35 cellular contexts compared by ENCODE assay signal in the genomic region with DNA sequence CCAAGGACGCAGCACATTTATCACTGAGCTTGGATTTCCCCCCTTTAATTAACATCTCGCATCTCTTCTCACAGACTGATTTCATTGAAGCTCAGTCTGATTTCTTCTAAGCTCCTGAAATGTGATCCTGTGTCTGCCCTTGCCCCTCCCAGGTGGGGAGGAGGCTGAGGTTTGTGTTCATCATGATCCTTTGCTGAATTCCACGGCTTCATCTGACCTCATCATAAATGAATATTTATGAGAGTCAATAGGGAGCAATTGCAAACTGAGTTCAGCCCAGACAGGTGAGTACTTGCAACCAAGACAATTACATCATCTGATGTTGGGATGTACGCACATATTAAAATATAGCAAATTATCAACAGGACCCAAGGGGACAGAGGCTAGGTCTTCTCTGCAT.
A peak's percentile ranks its signal among the peaks of the same experiment; 100 is the strongest.
DNase-seq lines count a peak whose midpoint lies in the region; ATAC-seq and TF ChIP-seq lines count a peak whose summit lies in the region.
"Had no signal": no experiment of that assay in that cellular context is flagged by ENCODE, and none has a peak within 500 bp of the region (broad histone marks: within the 10 kb centered on the region; RNA-seq: fewer than 3 reads in every experiment).

No MANE protein-coding gene starts in this region.

- no peaks in the 10 kb centered on the region for H3K27me3 ChIP-seq in breast epithelium
- H3K27me3 ChIP-seq: BE2C, MG63, right lobe of liver, uterus had no signal

- POLR2A ChIA-PET in MCF 10A (lab: Yijun Ruan, JAX), result no interaction called here

- TF ChIP-seq CTCF in MCF 10A (IDR thresholded peaks at IDR 0.05; ENCODE audit: unreplicated experiment) (no peak), breast epithelium (IDR thresholded peaks at IDR 0.05) (no peak), Calu3 (IDR thresholded peaks at IDR 0.05; ENCODE audit: unreplicated experiment) (no peak)

- DNase-seq in MCF 10A (ENCODE audit: unreplicated experiment), result peak; percentile 11
- DNase-seq in breast epithelium (ENCODE audit: low spot score in 2 of 2), result no peak
- peak; percentile 44 for DNase-seq in NCI-H526 treated with DMSO at 0.1 percent for 48 hours (lab: John Stamatoyannopoulos, UW)
- DNase-seq in epithelial cell of prostate (ENCODE audit: low read depth, low spot score), result peak; percentile 24
- no peak for DNase-seq in T-helper 2 cell
- no peak for DNase-seq in Calu3
- no peak for DNase-seq in hypothalamus (lab: John Stamatoyannopoulos, UW)
- DNase-seq: activated CD4-positive, alpha-beta T cell treated with anti-CD3 and anti-CD28 coated beads, Interleukin-2, amount 50 U/mL, for 48 hours; activated CD4-positive, CD25-positive, alpha-beta regulatory T cell treated with anti-CD3 and anti-CD28 coated beads, Interleukin-2, amount 50 U/mL, for 72 hours; activated gamma-delta T cell treated with Interleukin-2 at 50 U/mL for 16 hours; activated naive CD8-positive, alpha-beta T cell treated with anti-CD3 and anti-CD28 coated beads, Interleukin-2, amount 10 ng/mL, durations not matched to agents 7 days and 5 days; activated T-cell treated with anti-CD3 and anti-CD28 coated beads, Interleukin-2, amount 50 U/mL, for 48 hours; aorta; BE2C; caudate nucleus; effector memory CD8-positive, alpha-beta T cell; islet precursor cell; MG63; naive B cell; NCI-H1105; NCI-H187 treated with DMSO at 0.1 percent for 48 hours; NCI-H446; OCI-M1; right lobe of liver; stimulated activated CD4-positive, alpha-beta T cell treated with anti-CD3 and anti-CD28 coated beads, Interleukin-12 subunit alpha, Interleukin-12 subunit beta, amount 100 ng/mL, for 4 hours; stimulated activated CD4-positive, alpha-beta T cell treated with anti-CD3 and anti-CD28 coated beads, Interleukin-4, amount 100 ng/mL, for 1 hour; stomach; T-helper 17 cell; uterus had no signal

- H3K9me3 Mint-ChIP-seq in MCF 10A (ENCODE audit: unreplicated experiment), result no peaks in the 10 kb centered on the region
- no peaks in the 10 kb centered on the region for H3K9me3 Mint-ChIP-seq in Calu3 (ENCODE audit: low read depth, unreplicated experiment)
- H3K9me3 Mint-ChIP-seq: activated naive CD8-positive, alpha-beta T cell treated with anti-CD3 and anti-CD28 coated beads, Interleukin-2, amount 10 ng/mL, durations not matched to agents 7 days and 5 days; effector memory CD8-positive, alpha-beta T cell; mesothelial cell of epicardium; naive B cell had no signal

- BruUV-seq in MCF 10A (replicated peaks; lab: Mats Ljungman, UMichigan) (no TSS peak), Calu3 (replicated peaks; lab: Mats Ljungman, UMichigan) (no TSS peak)

- H3K36me3 ChIP-seq in breast epithelium, result no peaks in the 10 kb centered on the region
- H3K36me3 ChIP-seq: BE2C, MG63, right lobe of liver, stomach, uterus had no signal

- no peak overlapping the region for H3K4me3 ChIP-seq in breast epithelium
- H3K4me3 ChIP-seq: K562, MG63, right lobe of liver, stomach, uterus had no signal

- peaks cover 43% of the 10 kb centered on the region for H3K27me3 Mint-ChIP-seq in MCF 10A (ENCODE audit: insufficient read depth, unreplicated experiment)
- peaks cover 78% of the 10 kb centered on the region for H3K27me3 Mint-ChIP-seq in Calu3 (ENCODE audit: unreplicated experiment)

- H3K36me3 Mint-ChIP-seq in MCF 10A (ENCODE audit: insufficient read depth, unreplicated experiment) (peaks cover 5% of the 10 kb centered on the region), Calu3 (ENCODE audit: insufficient read depth, unreplicated experiment) (peaks cover 4% of the 10 kb centered on the region)
- H3K36me3 Mint-ChIP-seq: activated naive CD8-positive, alpha-beta T cell treated with anti-CD3 and anti-CD28 coated beads, Interleukin-2, amount 10 ng/mL, durations not matched to agents 7 days and 5 days; mesothelial cell of epicardium; naive B cell had no signal

- no peak overlapping the region for H3K27ac ChIP-seq in breast epithelium
- H3K27ac ChIP-seq in epithelial cell of prostate, result no peak overlapping the region
- H3K27ac ChIP-seq: right lobe of liver, stomach, uterus had no signal

- TF ChIP-seq POLR2A in breast epithelium (IDR thresholded peaks at IDR 0.05), result no peak

- ATAC-seq in HG03196 (IDR thresholded peaks at IDR 0.05; ENCODE audit: unreplicated experiment), result no peak
- ATAC-seq: effector memory CD8-positive, alpha-beta T cell; K562; right lobe of liver; Right ventricle myocardium inferior; SK-N-SH treated with all-trans-retinoic acid at 6 μM for 48 hours; T-helper 17 cell had no signal

- intact Hi-C loops in MCF 10A (cut with micrococcal nuclease), result no loop called here
- intact Hi-C loops in breast epithelium (cut with DNase I; ENCODE audit: low total_unique reads), result no loop called here
- intact Hi-C loops in Calu3 (cut with micrococcal nuclease; ENCODE audit: unreplicated experiment), result no loop called here

- CTCF ChIA-PET in MCF 10A (lab: Yijun Ruan, JAX) (interaction anchor here (0.7 kb wide), 1 partner anchor 579 kb away, joined by 3 read pairs; no protein-coding TSS in a partner anchor), Calu3 (lab: Charles Lee) (interaction anchor here (0.7 kb wide), 1 partner anchor 467 kb away, joined by 6 read pairs; no protein-coding TSS in a partner anchor)

- H3K9me3 ChIP-seq in breast epithelium, result no peaks in the 10 kb centered on the region
- H3K9me3 ChIP-seq: BE2C, MG63, right lobe of liver, stomach, uterus had no signal

- no peak overlapping the region for H3K27ac Mint-ChIP-seq in MCF 10A (ENCODE audit: low read depth, unreplicated experiment)
- H3K27ac Mint-ChIP-seq in Calu3 (ENCODE audit: unreplicated experiment), result no peak overlapping the region
- H3K27ac Mint-ChIP-seq: activated naive CD8-positive, alpha-beta T cell treated with anti-CD3 and anti-CD28 coated beads, Interleukin-2, amount 10 ng/mL, durations not matched to agents 7 days and 5 days; effector memory CD8-positive, alpha-beta T cell; mesothelial cell of epicardium; naive B cell; progenitor cell of endocrine pancreas; T-helper 17 cell had no signal

- H3K4me1 Mint-ChIP-seq in MCF 10A (ENCODE audit: insufficient read depth, unreplicated experiment), result peaks cover 5% of the 10 kb centered on the region
- peaks cover 5% of the 10 kb centered on the region for H3K4me1 Mint-ChIP-seq in Calu3 (ENCODE audit: low read depth, unreplicated experiment)
- H3K4me1 Mint-ChIP-seq: activated naive CD8-positive, alpha-beta T cell treated with anti-CD3 and anti-CD28 coated beads, Interleukin-2, amount 10 ng/mL, durations not matched to agents 7 days and 5 days had no signal

- H3K4me1 ChIP-seq in breast epithelium, result no peaks in the 10 kb centered on the region
- H3K4me1 ChIP-seq: BE2C, uterus had no signal

- no peak overlapping the region for H3K4me3 Mint-ChIP-seq in MCF 10A (ENCODE audit: unreplicated experiment)
- H3K4me3 Mint-ChIP-seq in Calu3 (ENCODE audit: low read depth, unreplicated experiment), result no peak overlapping the region
- H3K4me3 Mint-ChIP-seq: activated naive CD8-positive, alpha-beta T cell treated with anti-CD3 and anti-CD28 coated beads, Interleukin-2, amount 10 ng/mL, durations not matched to agents 7 days and 5 days; effector memory CD8-positive, alpha-beta T cell; mesothelial cell of epicardium; naive B cell; T-helper 17 cell had no signal

Comparison
In these comparisons a context has a peak if more than half of its experiments do, and no peak if none do; other contexts are left out.
1. DNase-seq: peak in MCF 10A (single experiment), NCI-H526 treated with DMSO at 0.1 percent for 48 hours (single experiment) and epithelial cell of prostate (single experiment); none in breast epithelium (0 of 2), T-helper 2 cell (0 of 5), Calu3 (single experiment) and hypothalamus (0 of 51).